Comparison of ENCODE assay signal across 15 cellular contexts in the genomic region with DNA sequence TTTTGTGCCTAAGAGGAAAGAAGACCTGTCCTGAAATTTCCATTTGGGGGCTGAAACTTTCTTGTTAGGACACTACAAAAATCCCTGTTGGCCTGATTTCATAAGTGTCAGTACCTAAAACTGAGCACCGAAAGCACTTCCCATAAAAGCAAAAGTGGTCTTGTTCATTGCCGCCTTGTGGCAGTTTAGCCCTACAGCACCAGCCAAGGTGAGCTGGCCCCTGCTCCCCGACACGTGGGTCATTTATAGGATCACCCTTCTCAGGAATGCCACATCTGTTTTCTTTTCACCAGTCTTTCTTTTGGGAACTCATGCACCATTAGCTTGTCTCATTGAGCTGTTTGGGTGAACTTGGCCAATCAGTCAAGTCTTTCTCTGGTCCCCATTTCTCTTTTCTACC.
"Had no signal": no experiment of that assay in that cellular context is flagged by ENCODE, and none has a peak within 500 bp of the region (broad histone marks: within the 10 kb centered on the region; RNA-seq: fewer than 3 reads in every experiment).

No MANE protein-coding gene starts in this region.

- H3K27me3 ChIP-seq: cardiac muscle cell, vagina had no signal

- H3K4me3 Mint-ChIP-seq: naive thymus-derived CD8-positive, alpha-beta T cell; stimulated activated naive B cell treated with anti-CD40 and anti-IgM and Interleukin-4, amounts not matched to agents 10 μg/mL and 1 μg/mL and 100 μg/mL, for 72 hours had no signal

- H3K36me3 Mint-ChIP-seq: naive thymus-derived CD8-positive, alpha-beta T cell; stimulated activated naive B cell treated with anti-CD40 and anti-IgM and Interleukin-4, amounts not matched to agents 10 μg/mL and 1 μg/mL and 100 μg/mL, for 72 hours had no signal

- H3K9me3 ChIP-seq: left lung, tibial artery, vagina had no signal

- H3K4me1 ChIP-seq: left lung, tibial artery had no signal

- H3K9me3 Mint-ChIP-seq: stimulated activated naive B cell treated with anti-CD40 and anti-IgM and Interleukin-4, amounts not matched to agents 10 μg/mL and 1 μg/mL and 100 μg/mL, for 72 hours had no signal

- H3K4me1 Mint-ChIP-seq: naive thymus-derived CD8-positive, alpha-beta T cell; stimulated activated naive B cell treated with anti-CD40 and anti-IgM and Interleukin-4, amounts not matched to agents 10 μg/mL and 1 μg/mL and 100 μg/mL, for 72 hours had no signal

- H3K4me3 ChIP-seq: cardiac muscle cell, left lung, skin epidermis, tibial artery, vagina had no signal

- ATAC-seq: left lung; naive thymus-derived CD8-positive, alpha-beta T cell; stimulated activated naive B cell treated with anti-CD40 and anti-IgM and Interleukin-4, amounts not matched to agents 10 μg/mL and 1 μg/mL and 100 μg/mL, for 72 hours had no signal

- H3K27ac Mint-ChIP-seq: naive thymus-derived CD8-positive, alpha-beta T cell; stimulated activated naive B cell treated with anti-CD40 and anti-IgM and Interleukin-4, amounts not matched to agents 10 μg/mL and 1 μg/mL and 100 μg/mL, for 72 hours had no signal

- H3K36me3 ChIP-seq: cardiac muscle cell, left lung, tibial artery, vagina had no signal

- H3K27ac ChIP-seq: cardiac muscle cell, left lung, tibial artery, vagina had no signal

- DNase-seq: activated CD4-positive, CD25-positive, alpha-beta regulatory T cell treated with anti-CD3 and anti-CD28 coated beads, Interleukin-2, amount 50 U/mL, for 72 hours; activated naive CD4-positive, alpha-beta T cell; activated T-cell treated with anti-CD3 and anti-CD28 coated beads for 4 hours; erythroblast; left lung; mammary epithelial cell; naive thymus-derived CD8-positive, alpha-beta T cell; retina; stimulated activated CD4-positive, alpha-beta T cell treated with anti-CD3 and anti-CD28 coated beads, Interleukin-15, amount 100 ng/mL, for 24 hours; stimulated activated CD4-positive, alpha-beta T cell treated with anti-CD3 and anti-CD28 coated beads, Interleukin-4, amount 100 ng/mL, for 1 hour; stimulated activated naive B cell treated with anti-CD40 and anti-IgM and Interleukin-4, amounts not matched to agents 10 μg/mL and 1 μg/mL and 100 μg/mL, for 72 hours; tibial artery had no signal
